ENCODE assay signal across 8 cellular contexts in the genomic region with DNA sequence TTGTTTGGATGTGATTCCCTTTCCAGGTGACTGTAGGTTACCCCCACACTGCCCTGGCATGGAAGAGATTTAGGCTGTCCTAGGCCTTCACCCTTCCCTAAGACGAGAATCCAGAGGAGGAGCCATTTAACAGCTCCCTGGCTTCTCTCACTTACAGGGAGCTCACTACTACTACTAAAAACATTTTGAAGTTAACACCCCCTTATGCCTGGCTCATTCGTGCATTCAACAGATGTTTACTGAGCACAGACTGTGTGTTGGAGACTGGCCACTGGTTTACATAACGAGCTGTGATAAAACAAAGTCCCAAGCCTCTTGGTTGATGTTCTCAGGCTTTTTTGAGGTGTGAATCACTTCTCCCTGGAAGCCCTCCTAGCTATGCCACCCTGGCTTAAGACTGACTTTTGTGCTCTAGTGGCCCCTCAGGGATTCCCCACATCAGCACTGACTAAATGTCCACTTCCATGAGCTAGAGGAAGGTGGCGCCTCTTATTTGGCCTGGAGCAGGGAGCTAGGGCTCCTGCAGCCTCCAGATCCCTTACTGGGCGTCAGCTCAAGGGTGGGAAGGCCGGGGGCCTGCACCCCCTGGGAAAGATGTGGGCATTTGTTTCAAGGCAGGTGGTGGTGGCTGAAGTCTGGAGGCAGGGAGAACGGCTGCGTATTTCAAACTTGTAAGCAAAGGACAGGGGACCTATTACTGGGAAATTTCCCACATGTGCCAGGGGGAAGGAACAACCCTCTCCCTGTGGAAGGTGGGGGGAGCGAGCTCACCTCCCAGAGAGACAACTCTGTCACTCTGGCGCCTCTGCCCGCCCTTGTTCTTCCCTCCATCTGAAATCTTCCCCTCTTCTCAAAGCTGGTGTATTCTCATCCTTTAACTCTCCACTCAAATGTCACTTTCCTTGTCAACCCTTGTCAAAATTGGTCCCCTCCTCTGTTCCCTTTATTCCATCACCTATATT. TPM values are rescaled to one million over a fixed set of nuclear protein-coding genes. Genes with fewer than 3 reads are reported as not detected.
DNase-seq lines count a peak whose midpoint lies in the region; ATAC-seq and TF ChIP-seq lines count a peak whose summit lies in the region.

No MANE protein-coding gene starts in this region.

- CTCF ChIA-PET in SK-N-SH (lab: Yijun Ruan, JAX) = interaction anchor here (0.8 to 7.5 kb wide), 14 partner anchors 8 to 150 kb away, joined by 3 to 78 read pairs (median 8); a partner anchor contains a TSS
- CTCF ChIA-PET in PC-9 (lab: Charles Lee) = interaction anchor here (0.7 to 4.1 kb wide), 5 partner anchors 10 to 98 kb away, joined by 3 to 18 read pairs (median 5); no protein-coding TSS in a partner anchor

- H3K36me3 ChIP-seq in SK-N-SH (replicated peaks in 1 of 2; ENCODE audit: control insufficient read depth in 1 of 2, insufficient read depth in 2 of 2, low read length in 1 of 2) = no peaks in the 10 kb centered on the region
- H3K36me3 ChIP-seq in PC-9 (ENCODE audit: low read depth) = no peaks in the 10 kb centered on the region

- H3K36me3 Mint-ChIP-seq in natural killer cell = no peaks in the 10 kb centered on the region
- H3K36me3 Mint-ChIP-seq in natural killer cell treated with Interleukin-12 subunit alpha and Interleukin-12 subunit beta and Interleukin-15 and Interleukin-18, amount 100 ng/mL, for 72 hours = no peaks in the 10 kb centered on the region

- no peaks in the 10 kb centered on the region for H3K27me3 Mint-ChIP-seq in natural killer cell (ENCODE audit: low read depth in 2 of 2)
- no peaks in the 10 kb centered on the region for H3K27me3 Mint-ChIP-seq in natural killer cell treated with Interleukin-12 subunit alpha and Interleukin-12 subunit beta and Interleukin-15 and Interleukin-18, amount 100 ng/mL, for 72 hours

- H3K27ac ChIP-seq in SK-N-SH (ENCODE audit: low read depth in 2 of 2, low read length in 1 of 2) (peak overlapping the region; percentile 71 to 100), PC-9 (no peak overlapping the region)

- H3K9me3 Mint-ChIP-seq in natural killer cell = no peaks in the 10 kb centered on the region
- H3K9me3 Mint-ChIP-seq in natural killer cell treated with Interleukin-12 subunit alpha and Interleukin-12 subunit beta and Interleukin-15 and Interleukin-18, amount 100 ng/mL, for 72 hours = no peaks in the 10 kb centered on the region

- H3K4me3 Mint-ChIP-seq in natural killer cell = peak overlapping the region; percentile 38
- no peak overlapping the region for H3K4me3 Mint-ChIP-seq in natural killer cell treated with Interleukin-12 subunit alpha and Interleukin-12 subunit beta and Interleukin-15 and Interleukin-18, amount 100 ng/mL, for 72 hours

- POLR2A ChIA-PET in SK-N-SH (lab: Yijun Ruan, JAX) = interaction anchor here (5.2 to 13.9 kb wide), 2 partner anchors 19 to 59 kb away, joined by 118 to 591 read pairs; a partner anchor contains a TSS
- POLR2A ChIA-PET in PC-9 (lab: Charles Lee; ENCODE audit: unreplicated experiment) = interaction anchor here (0.5 to 3.0 kb wide), 9 partner anchors 11 to 1650 kb away, joined by 3 to 61 read pairs (median 7); a partner anchor contains a TSS

- WGBS in SK-N-SH (ENCODE audit: low lambda C conversion rate) = 37% methylated on average over 11 of the region's 11 CpGs

- H3K79me2 ChIP-seq in SK-N-SH (ENCODE audit: insufficient read depth) (peaks cover 90% of the 10 kb centered on the region), PC-9 (ENCODE audit: low read depth) (peaks cover 23% of the 10 kb centered on the region)

- peak; percentile 67 for TF ChIP-seq RAD21 in SK-N-SH (IDR thresholded peaks at IDR 0.05; ENCODE audit: low read length)

- ATAC-seq in natural killer cell (no peak), omental fat pad (ENCODE audit: low FRiP score) (peak; percentile 38)
- ATAC-seq in natural killer cell treated with Interleukin-12 subunit alpha and Interleukin-12 subunit beta and Interleukin-15 and Interleukin-18, amount 100 ng/mL, for 72 hours = no peak

- H3K4me2 ChIP-seq in SK-N-SH = peak overlapping the region; percentile 76
- H3K4me2 ChIP-seq in PC-9 = no peak overlapping the region

- H2AFZ ChIP-seq in SK-N-SH (ENCODE audit: low read depth) (no peak overlapping the region), PC-9 (no peak overlapping the region)

- BruUV-seq in PC-9 (replicated peaks; lab: Mats Ljungman, UMichigan) = no TSS peak

- no peak for TF ChIP-seq EP300 in SK-N-SH (IDR thresholded peaks at IDR 0.05; ENCODE audit: borderline replicate concordance in 1 of 2, low read depth in 1 of 2, low read length in 1 of 2)

- DNase-seq in natural killer cell (no peak), SK-N-SH (peak; percentile 60), fibroblast of pulmonary artery (ENCODE audit: low read depth) (peak; percentile 94), omental fat pad (ENCODE audit: low spot score) (no peak), PC-9 (no peak), foreskin melanocyte (no peak), NCI-H1694 (lab: John Stamatoyannopoulos, UW) (no peak)
- DNase-seq in natural killer cell treated with Interleukin-12 subunit alpha and Interleukin-12 subunit beta and Interleukin-15 and Interleukin-18, amount 100 ng/mL, for 72 hours (ENCODE audit: low spot score) = no peak

- H3K9ac ChIP-seq in SK-N-SH = peak overlapping the region; percentile 99

- H3K27me3 ChIP-seq in SK-N-SH (ENCODE audit: insufficient read depth) (no peaks in the 10 kb centered on the region), PC-9 (ENCODE audit: insufficient read depth, low read depth) (no peaks in the 10 kb centered on the region)

- H3K4me3 ChIP-seq in SK-N-SH (ENCODE audit: low read depth in 2 of 2, low read length in 1 of 2) = peak overlapping the region in 1 of 2 experiments; percentile 11; a peak in 1 of 4 replicates
- peak overlapping the region; percentile 28 for H3K4me3 ChIP-seq in fibroblast of pulmonary artery (replicated peaks; ENCODE audit: low read depth, low read length)
- no peak overlapping the region for H3K4me3 ChIP-seq in PC-9

- H3K4me1 ChIP-seq in SK-N-SH (ENCODE audit: control insufficient read depth in 1 of 2, insufficient read depth in 2 of 2, low read depth in 1 of 2, low read length in 1 of 2) (peaks cover 30 to 35% of the 10 kb centered on the region in 2 experiments), PC-9 (replicated peaks; ENCODE audit: insufficient read depth) (peaks cover 44% of the 10 kb centered on the region)

- H4K20me1 ChIP-seq in SK-N-SH (ENCODE audit: insufficient read depth) (no peaks in the 10 kb centered on the region), PC-9 (ENCODE audit: insufficient read depth) (no peaks in the 10 kb centered on the region)

- TF ChIP-seq CTCF in natural killer cell (IDR thresholded peaks at IDR 0.05) (no peak), SK-N-SH (IDR thresholded peaks at IDR 0.05) (peak; percentile 60), fibroblast of pulmonary artery (IDR thresholded peaks at IDR 0.05; ENCODE audit: low read length, missing control alignments) (peak; percentile 50), omental fat pad (IDR thresholded peaks at IDR 0.05) (no peak), PC-9 (conservative IDR thresholded peaks at IDR 0.05) (no peak; the same call in 1 of the 2 replicates)

- H3K4me1 Mint-ChIP-seq in natural killer cell = peaks cover 15 to 16% of the 10 kb centered on the region in 2 donors
- peaks cover 7 to 14% of the 10 kb centered on the region in 2 donors for H3K4me1 Mint-ChIP-seq in natural killer cell treated with Interleukin-12 subunit alpha and Interleukin-12 subunit beta and Interleukin-15 and Interleukin-18, amount 100 ng/mL, for 72 hours (ENCODE audit: low read depth in 2 of 2)

- H3K27ac Mint-ChIP-seq in natural killer cell = peak overlapping the region in 1 of 2 donors; percentile 31
- H3K27ac Mint-ChIP-seq in natural killer cell treated with Interleukin-12 subunit alpha and Interleukin-12 subunit beta and Interleukin-15 and Interleukin-18, amount 100 ng/mL, for 72 hours = peak overlapping the region in 1 of 2 donors; percentile 57

- intact Hi-C loops in natural killer cell (cut with micrococcal nuclease) = no loop called here
- intact Hi-C loops in PC-9 (cut with micrococcal nuclease; ENCODE audit: unreplicated experiment) = no loop called here

- no peaks in the 10 kb centered on the region for H3K9me3 ChIP-seq in SK-N-SH
- H3K9me3 ChIP-seq in PC-9 (ENCODE audit: insufficient read depth, low read depth) = no peaks in the 10 kb centered on the region

- H3K9me2 ChIP-seq in SK-N-SH = no peaks in the 10 kb centered on the region
- no peaks in the 10 kb centered on the region for H3K9me2 ChIP-seq in PC-9 (ENCODE audit: insufficient read depth)

- H3F3A ChIP-seq in SK-N-SH (replicated peaks; ENCODE audit: insufficient read depth) (peaks cover 59% of the 10 kb centered on the region), PC-9 (ENCODE audit: insufficient read depth, low read depth) (peaks cover 49% of the 10 kb centered on the region)

TF ChIP-seq in SK-N-SH, 30 proteins besides CTCF, POLR2A, EP300 and RAD21 (continues in another document):
- TF ChIP-seq MXI1 (IDR thresholded peaks at IDR 0.05; ENCODE audit: low read depth, low read length) (peak; percentile 57; the same call in 1 of the 2 replicates), RFX5 (IDR thresholded peaks at IDR 0.05; ENCODE audit: low read length) (no peak), CHD2 (IDR thresholded peaks at IDR 0.05; ENCODE audit: low read length, partially characterized antibody) (no peak)

RNA-seq across cellular contexts. Expression of a gene that starts 19.4 kb away (rescaled TPM):
- total RNA-seq in natural killer cell (over 10,000 TPM; 32,911 to 36,726 (median 33,502) TPM), omental fat pad (over 10,000 TPM; 11,614 to 21,764 (median 16,063) TPM), PC-9 (2021) (6,494 and 7,852 TPM in 2 replicates)
- total RNA-seq in natural killer cell treated with Interleukin-12 subunit alpha and Interleukin-12 subunit beta and Interleukin-15 and Interleukin-18, amount 100 ng/mL, for 72 hours = 1,000 to 10,000 TPM; 6,610 to 7,236 TPM
- 285 and 510 TPM in 2 replicates for polyA plus RNA-seq in SK-N-SH (2012; rRNA removed)
- 23.6 and 25.7 TPM in 2 replicates for polyA plus RNA-seq in SK-N-SH (2012; cell fraction: cytosol; rRNA removed)
- 1,545 and 2,619 TPM in 2 replicates for polyA plus RNA-seq in SK-N-SH (2012; cell fraction: nucleus; rRNA removed)

RNA-seq across cellular contexts. Expression of a gene that starts 45.4 kb away (rescaled TPM):
- total RNA-seq in natural killer cell (10 to 100 TPM; 61.7 to 79.9 (median 71.3) TPM), omental fat pad (100 to 1,000 TPM in 1 of 4 donors, 10 to 100 TPM in 3; 75.4 to 105 (median 88.8) TPM), PC-9 (2021) (106 and 135 TPM in 2 replicates)
- total RNA-seq in natural killer cell treated with Interleukin-12 subunit alpha and Interleukin-12 subunit beta and Interleukin-15 and Interleukin-18, amount 100 ng/mL, for 72 hours = 100 to 1,000 TPM in 1 of 2 donors, 10 to 100 TPM in 1; 84.5 to 112 TPM
- polyA plus RNA-seq in SK-N-SH (2012; rRNA removed) = 76.7 and 79.9 TPM in 2 replicates
- 26.2 and 41.7 TPM in 2 replicates for polyA plus RNA-seq in SK-N-SH (2012; cell fraction: cytosol; rRNA removed)
- polyA plus RNA-seq in SK-N-SH (2012; cell fraction: nucleus; rRNA removed) = 115 and 159 TPM in 2 replicates

RNA-seq across cellular contexts. Expression of a gene that starts 56.9 kb away (rescaled TPM):
- 1,000 to 10,000 TPM; 1,031 to 1,768 (median 1,493) TPM for total RNA-seq in natural killer cell
- total RNA-seq in natural killer cell treated with Interleukin-12 subunit alpha and Interleukin-12 subunit beta and Interleukin-15 and Interleukin-18, amount 100 ng/mL, for 72 hours = 100 to 1,000 TPM; 432 to 571 TPM
- polyA plus RNA-seq in SK-N-SH (2012; rRNA removed) = 435 and 479 TPM in 2 replicates
- 93.7 and 99.2 TPM in 2 replicates for polyA plus RNA-seq in SK-N-SH (2012; cell fraction: cytosol; rRNA removed)
- polyA plus RNA-seq in SK-N-SH (2012; cell fraction: nucleus; rRNA removed) = 3,897 and 4,476 TPM in 2 replicates
- total RNA-seq in omental fat pad = 1,000 to 10,000 TPM in 1 of 4 donors, 100 to 1,000 TPM in 3; 447 to 1,169 (median 678) TPM
- total RNA-seq in PC-9 (2021) = 825 and 938 TPM in 2 replicates

Comparison
In these comparisons a context has a peak if more than half of its experiments do, and no peak if none do; other contexts are left out.
1. DNase-seq: peak in SK-N-SH (single experiment) and fibroblast of pulmonary artery (single experiment); none in natural killer cell (single experiment), natural killer cell treated with Interleukin-12 subunit alpha and Interleukin-12 subunit beta and Interleukin-15 and Interleukin-18, amount 100 ng/mL, for 72 hours (single experiment), omental fat pad (single experiment), PC-9 (0 of 2), foreskin melanocyte (single experiment) and NCI-H1694 (single experiment).
2. CTCF ChIP-seq: peak in SK-N-SH (single experiment) and fibroblast of pulmonary artery (single experiment); none in natural killer cell (single experiment), omental fat pad (0 of 3) and PC-9 (single experiment).